1 cellular context compared by ENCODE assay signal in genomic region chr6:163630575-163630974, GRCh38.
TF ChIP-seq lines count a peak whose summit lies in the region.

No MANE protein-coding gene starts in this region.

TF ChIP-seq in IMR-90, 13 proteins besides CTCF, POLR2A, EP300 and RAD21 (continued from another document):
- TF ChIP-seq USF2 (IDR thresholded peaks at IDR 0.05; ENCODE audit: low read depth, low read length) (no peak), MXI1 (IDR thresholded peaks at IDR 0.05; ENCODE audit: borderline replicate concordance, low read depth, low read length) (no peak)
